In the genomic region with DNA sequence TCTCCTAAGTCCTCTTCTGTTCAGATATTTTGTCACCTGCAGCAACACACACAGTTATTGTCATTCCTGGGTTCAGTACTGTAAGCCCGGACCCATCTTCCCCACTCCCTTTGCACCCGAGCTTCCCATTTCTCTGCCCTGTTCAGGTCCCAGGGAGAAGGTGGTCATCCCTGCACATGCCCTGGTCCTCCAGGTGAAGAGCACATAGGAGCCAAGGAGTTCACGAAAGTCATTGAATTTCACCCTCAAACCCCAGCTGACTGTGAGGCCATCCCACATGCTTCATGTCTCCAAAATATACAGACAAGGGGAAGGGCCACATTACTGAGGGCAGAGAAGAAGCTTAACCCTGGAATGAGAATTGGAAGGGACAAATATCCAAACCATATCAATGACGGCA, we compare ENCODE assay signal across 16 cellular contexts. TPM values are rescaled to one million over a fixed set of nuclear protein-coding genes. Genes with fewer than 3 reads are reported as not detected.
A peak's percentile ranks its signal among the peaks of the same experiment; 100 is the strongest.
DNase-seq lines count a peak whose midpoint lies in the region; ATAC-seq and TF ChIP-seq lines count a peak whose summit lies in the region.
"Had no signal": no experiment of that assay in that cellular context is flagged by ENCODE, and none has a peak within 500 bp of the region (broad histone marks: within the 10 kb centered on the region; RNA-seq: fewer than 3 reads in every experiment).

No MANE protein-coding gene starts in this region.

- no peak overlapping the region for H3K9ac ChIP-seq in Karpas-422 (ENCODE audit: low read length)

- no peak for DNase-seq in stimulated activated naive CD8-positive, alpha-beta T cell treated with anti-CD3 and anti-CD28 coated beads, Interleukin-15, amount 100 ng/mL, for 72 hours
- DNase-seq in activated B cell treated with CpG ODN at 0.5 μM for 24 hours (no peak), naive B cell (no peak), NCI-H345 treated with DMSO at 0.1 percent for 48 hours (lab: John Stamatoyannopoulos, UW; ENCODE audit: unreplicated experiment) (no peak), mesothelial cell of epicardium (ENCODE audit: low spot score in 2 of 2, unreplicated experiment in 2 of 2) (no peak), Karpas-422 (no peak)
- DNase-seq: 8988T; C1 segment of cervical spinal cord; CD4-positive, alpha-beta memory T cell; DMS79; H7 had no signal

- POLR2A ChIA-PET in activated B cell treated with CpG ODN at 0.5 μM for 24 hours (lab: Charles Lee), result interaction anchor here (0.8 to 28.7 kb wide), 6 partner anchors 8 to 139 kb away, joined by 3 to 2264 read pairs (median 19); a partner anchor contains a TSS

- CTCF ChIA-PET in activated B cell treated with CpG ODN at 0.5 μM for 24 hours (lab: Charles Lee), result interaction anchor here (1.4 kb wide), 1 partner anchor 51 kb away, joined by 3 read pairs; no protein-coding TSS in a partner anchor

- peaks cover 56% of the 10 kb centered on the region for H3K36me3 ChIP-seq in Karpas-422 (ENCODE audit: insufficient read depth, low read length)

- H3K27ac Mint-ChIP-seq in stimulated activated naive CD8-positive, alpha-beta T cell treated with anti-CD3 and anti-CD28 coated beads, Interleukin-15, Interleukin-2, amounts not matched to agents 100 ng/mL and 50 ng/mL, for 24 hours, result peak overlapping the region; percentile 50
- no peak overlapping the region for H3K27ac Mint-ChIP-seq in stimulated activated naive CD8-positive, alpha-beta T cell treated with anti-CD3 and anti-CD28 coated beads, Interleukin-15, amount 100 ng/mL, for 72 hours
- peak overlapping the region; percentile 68 for H3K27ac Mint-ChIP-seq in activated B cell treated with CpG ODN at 0.5 μM for 24 hours
- peak overlapping the region; percentile 70 to 97 (median 81) for H3K27ac Mint-ChIP-seq in naive B cell
- no peak overlapping the region for H3K27ac Mint-ChIP-seq in mesothelial cell of epicardium
- H3K27ac Mint-ChIP-seq: CD4-positive, alpha-beta memory T cell; GM23338 had no signal

- no peak overlapping the region for H3K4me2 ChIP-seq in Karpas-422 (ENCODE audit: low read depth, low read length, poor library complexity, severe bottlenecking)
- H3K4me2 ChIP-seq: GM23338 had no signal

- H3K4me3 Mint-ChIP-seq in stimulated activated naive CD8-positive, alpha-beta T cell treated with anti-CD3 and anti-CD28 coated beads, Interleukin-15, Interleukin-2, amounts not matched to agents 100 ng/mL and 50 ng/mL, for 24 hours, result no peak overlapping the region
- no peak overlapping the region for H3K4me3 Mint-ChIP-seq in stimulated activated naive CD8-positive, alpha-beta T cell treated with anti-CD3 and anti-CD28 coated beads, Interleukin-15, amount 100 ng/mL, for 72 hours
- H3K4me3 Mint-ChIP-seq in activated B cell treated with CpG ODN at 0.5 μM for 24 hours (no peak overlapping the region), naive B cell (peak overlapping the region in 1 of 8 donors; percentile 34), mesothelial cell of epicardium (no peak overlapping the region)
- H3K4me3 Mint-ChIP-seq: CD4-positive, alpha-beta memory T cell; GM23338 had no signal

- no peaks in the 10 kb centered on the region for H3K9me2 ChIP-seq in Karpas-422 (replicated peaks; ENCODE audit: insufficient read depth, low read length)

- peaks cover 19% of the 10 kb centered on the region for H3K36me3 Mint-ChIP-seq in stimulated activated naive CD8-positive, alpha-beta T cell treated with anti-CD3 and anti-CD28 coated beads, Interleukin-15, Interleukin-2, amounts not matched to agents 100 ng/mL and 50 ng/mL, for 24 hours (ENCODE audit: low read depth)
- peaks cover 78% of the 10 kb centered on the region for H3K36me3 Mint-ChIP-seq in activated B cell treated with CpG ODN at 0.5 μM for 24 hours (ENCODE audit: low read depth)
- H3K36me3 Mint-ChIP-seq in naive B cell, result peaks cover 69 to 70% of the 10 kb centered on the region in 2 donors
- H3K36me3 Mint-ChIP-seq in mesothelial cell of epicardium, result no peaks in the 10 kb centered on the region

- no peak overlapping the region for H3K27ac ChIP-seq in Karpas-422 (ENCODE audit: low read length)

- H4K20me1 ChIP-seq in Karpas-422 (ENCODE audit: insufficient read depth, low read depth, low read length), result no peaks in the 10 kb centered on the region

- no peak for ATAC-seq in stimulated activated naive CD8-positive, alpha-beta T cell treated with anti-CD3 and anti-CD28 coated beads, Interleukin-15, amount 100 ng/mL, for 72 hours
- ATAC-seq in activated B cell treated with CpG ODN at 0.5 μM for 24 hours (ENCODE audit: low read depth) (no peak), naive B cell (ENCODE audit: low read depth in 2 of 2) (no peak), GM21786 (IDR thresholded peaks at IDR 0.05; ENCODE audit: unreplicated experiment) (no peak)
- ATAC-seq: GM23338 had no signal

- no peaks in the 10 kb centered on the region for H3K27me3 ChIP-seq in Karpas-422 (ENCODE audit: low read length)

- TF ChIP-seq CTCF in activated B cell treated with CpG ODN at 0.5 μM for 24 hours (IDR thresholded peaks at IDR 0.05) (no peak), mesothelial cell of epicardium (IDR thresholded peaks at IDR 0.05; ENCODE audit: unreplicated experiment) (no peak)

- no peaks in the 10 kb centered on the region for H3K27me3 Mint-ChIP-seq in stimulated activated naive CD8-positive, alpha-beta T cell treated with anti-CD3 and anti-CD28 coated beads, Interleukin-15, Interleukin-2, amounts not matched to agents 100 ng/mL and 50 ng/mL, for 24 hours
- H3K27me3 Mint-ChIP-seq in stimulated activated naive CD8-positive, alpha-beta T cell treated with anti-CD3 and anti-CD28 coated beads, Interleukin-15, amount 100 ng/mL, for 72 hours, result no peaks in the 10 kb centered on the region
- no peaks in the 10 kb centered on the region for H3K27me3 Mint-ChIP-seq in activated B cell treated with CpG ODN at 0.5 μM for 24 hours
- H3K27me3 Mint-ChIP-seq in naive B cell, result no peaks in the 10 kb centered on the region
- H3K27me3 Mint-ChIP-seq in mesothelial cell of epicardium (ENCODE audit: low read depth), result peaks cover 14% of the 10 kb centered on the region

- no peak overlapping the region for H3K4me3 ChIP-seq in Karpas-422 (ENCODE audit: low read length)
- H3K4me3 ChIP-seq: GM23338 had no signal

- H3K4me1 Mint-ChIP-seq in stimulated activated naive CD8-positive, alpha-beta T cell treated with anti-CD3 and anti-CD28 coated beads, Interleukin-15, Interleukin-2, amounts not matched to agents 100 ng/mL and 50 ng/mL, for 24 hours (ENCODE audit: low read depth), result peaks cover 13% of the 10 kb centered on the region
- peaks cover 11% of the 10 kb centered on the region for H3K4me1 Mint-ChIP-seq in stimulated activated naive CD8-positive, alpha-beta T cell treated with anti-CD3 and anti-CD28 coated beads, Interleukin-15, amount 100 ng/mL, for 72 hours
- H3K4me1 Mint-ChIP-seq in activated B cell treated with CpG ODN at 0.5 μM for 24 hours, result peaks cover 68% of the 10 kb centered on the region
- peaks cover 57 to 72% (median 61%) of the 10 kb centered on the region in 3 donors for H3K4me1 Mint-ChIP-seq in naive B cell
- no peaks in the 10 kb centered on the region for H3K4me1 Mint-ChIP-seq in mesothelial cell of epicardium
- H3K4me1 Mint-ChIP-seq: CD4-positive, alpha-beta memory T cell; GM23338 had no signal

- peaks cover 4% of the 10 kb centered on the region for H3K79me2 ChIP-seq in Karpas-422 (ENCODE audit: low read length)

- H2AFZ ChIP-seq in Karpas-422 (ENCODE audit: low read length), result no peak overlapping the region
- H2AFZ ChIP-seq: GM23338 had no signal

- no peaks in the 10 kb centered on the region for H3K9me3 Mint-ChIP-seq in stimulated activated naive CD8-positive, alpha-beta T cell treated with anti-CD3 and anti-CD28 coated beads, Interleukin-15, Interleukin-2, amounts not matched to agents 100 ng/mL and 50 ng/mL, for 24 hours
- no peaks in the 10 kb centered on the region for H3K9me3 Mint-ChIP-seq in stimulated activated naive CD8-positive, alpha-beta T cell treated with anti-CD3 and anti-CD28 coated beads, Interleukin-15, amount 100 ng/mL, for 72 hours
- H3K9me3 Mint-ChIP-seq in activated B cell treated with CpG ODN at 0.5 μM for 24 hours, result peaks cover 6% of the 10 kb centered on the region
- H3K9me3 Mint-ChIP-seq in naive B cell, result peaks cover 0 to 39% (median 16%) of the 10 kb centered on the region in 7 donors
- H3K9me3 Mint-ChIP-seq in mesothelial cell of epicardium, result peaks cover 14% of the 10 kb centered on the region

- peaks cover 18% of the 10 kb centered on the region for H3K4me1 ChIP-seq in Karpas-422 (ENCODE audit: low read length)

- intact Hi-C loops in activated B cell treated with CpG ODN at 0.5 μM for 24 hours (cut with micrococcal nuclease), result no loop called here

- peaks cover 9% of the 10 kb centered on the region; the same call in 1 of the 2 replicates for H3K9me3 ChIP-seq in Karpas-422 (ENCODE audit: low read length)

RNA-seq across cellular contexts. Expression of a gene that starts 8.1 kb away (rescaled TPM):
- total RNA-seq in activated B cell treated with CpG ODN at 0.5 μM for 24 hours, result 718 and 730 TPM in 2 replicates
- 1,000 to 10,000 TPM; 2,534 to 3,526 (median 2,823) TPM for polyA plus RNA-seq in naive B cell (ENCODE audit: low read depth in 6 of 6)
- 2.0 to 2.2 TPM (median 2.0 TPM) in 3 replicates for total RNA-seq in mesothelial cell of epicardium
- total RNA-seq in Karpas-422 (2014; rRNA removed; shearing (Covaris generic); ENCODE audit: low replicate concordance), result 571 and 780 TPM in 2 replicates
- total RNA-seq: G401, HT-29 had no signal

RNA-seq across cellular contexts. Expression of a gene that starts 10.5 kb away (rescaled TPM):
- total RNA-seq in activated B cell treated with CpG ODN at 0.5 μM for 24 hours, result 853 and 854 TPM in 2 replicates
- polyA plus RNA-seq in naive B cell (ENCODE audit: low read depth in 6 of 6), result 1,000 to 10,000 TPM; 1,951 to 3,267 (median 2,600) TPM
- 12.0 to 12.7 TPM (median 12.0 TPM) in 3 replicates for total RNA-seq in mesothelial cell of epicardium
- 236 and 601 TPM in 2 replicates for total RNA-seq in Karpas-422 (2014; rRNA removed; shearing (Covaris generic); ENCODE audit: low replicate concordance)
- total RNA-seq: G401, HT-29 had no signal

RNA-seq across cellular contexts. Expression of a gene that starts 55.9 kb away (rescaled TPM):
- total RNA-seq in activated B cell treated with CpG ODN at 0.5 μM for 24 hours, result 153 and 167 TPM in 2 replicates
- 100 to 1,000 TPM; 219 to 598 (median 388) TPM for polyA plus RNA-seq in naive B cell (ENCODE audit: low read depth in 6 of 6)
- total RNA-seq in mesothelial cell of epicardium, result 4.8 to 6.1 TPM (median 5.8 TPM) in 3 replicates
- total RNA-seq in Karpas-422 (2014; rRNA removed; shearing (Covaris generic); ENCODE audit: low replicate concordance), result 70.0 and 103 TPM in 2 replicates

Comparison
In these comparisons a context has a peak if more than half of its experiments do, and no peak if none do; other contexts are left out.
1. H3K27ac Mint-ChIP-seq: peak in stimulated activated naive CD8-positive, alpha-beta T cell treated with anti-CD3 and anti-CD28 coated beads, Interleukin-15, Interleukin-2, amounts not matched to agents 100 ng/mL and 50 ng/mL, for 24 hours (single experiment), activated B cell treated with CpG ODN at 0.5 μM for 24 hours (single experiment) and naive B cell (6 of 6); none in stimulated activated naive CD8-positive, alpha-beta T cell treated with anti-CD3 and anti-CD28 coated beads, Interleukin-15, amount 100 ng/mL, for 72 hours (0 of 2) and mesothelial cell of epicardium (single experiment).
2. RNA of a gene that starts 8.1 kb away (total RNA-seq): 571 to 780 TPM in Karpas-422 and 718 to 730 TPM in activated B cell treated with CpG ODN at 0.5 μM for 24 hours; 2.0 to 2.2 TPM in mesothelial cell of epicardium; every median in the first group is over 100 times any median in the second.
3. RNA of a gene that starts 10.5 kb away (total RNA-seq): 853 to 854 TPM in activated B cell treated with CpG ODN at 0.5 μM for 24 hours and 236 to 601 TPM in Karpas-422; 12.0 to 12.7 TPM in mesothelial cell of epicardium; every median in the first group is over 10 times any median in the second.
4. RNA of a gene that starts 55.9 kb away (total RNA-seq): 153 to 167 TPM in activated B cell treated with CpG ODN at 0.5 μM for 24 hours and 70.0 to 103 TPM in Karpas-422; 4.8 to 6.1 TPM in mesothelial cell of epicardium; every median in the first group is over 10 times any median in the second.